ENCODE assay signal across 10 cellular contexts in genomic region chr4:89055157-89056080, GRCh38. TPM values are rescaled to one million over a fixed set of nuclear protein-coding genes. Genes with fewer than 3 reads are reported as not detected.
DNase-seq lines count a peak whose midpoint lies in the region; ATAC-seq, FAIRE-seq and TF ChIP-seq lines count a peak whose summit lies in the region.
"Had no signal": no experiment of that assay in that cellular context is flagged by ENCODE, and none has a peak within 500 bp of the region (broad histone marks: within the 10 kb centered on the region; RNA-seq: fewer than 3 reads in every experiment).

No MANE protein-coding gene starts in this region.

- peak overlapping the region; percentile 77 for H3K4me3 ChIP-seq in HUES6 (ENCODE audit: low read depth, low read length)
- H3K4me3 ChIP-seq in endodermal cell (ENCODE audit: low read length): peak overlapping the region; percentile 79
- peak overlapping the region; percentile 78 for H3K4me3 ChIP-seq in osteoblast (ENCODE audit: insufficient read depth, low read length)

- H3K4me1 ChIP-seq in HUES6 (ENCODE audit: control insufficient read depth, insufficient read depth, low read length): peaks cover 15% of the 10 kb centered on the region
- H3K4me1 ChIP-seq in endodermal cell (ENCODE audit: control insufficient read depth, insufficient read depth, low read length): peaks cover 3% of the 10 kb centered on the region
- H3K4me1 ChIP-seq in osteoblast (ENCODE audit: insufficient read depth, low read length): peaks cover 15% of the 10 kb centered on the region

- peaks cover 51% of the 10 kb centered on the region for H3K79me2 ChIP-seq in osteoblast (ENCODE audit: insufficient read depth, low read length)

- H3K36me3 Mint-ChIP-seq in endodermal cell (ENCODE audit: low read depth): peaks cover 5% of the 10 kb centered on the region
- H3K36me3 Mint-ChIP-seq in immature natural killer cell: no peaks in the 10 kb centered on the region

- no peak for TF ChIP-seq CTCF in D721Med (IDR thresholded peaks at IDR 0.05; ENCODE audit: insufficient read depth, missing control alignments)
- TF ChIP-seq CTCF in endodermal cell (conservative IDR thresholded peaks at IDR 0.05): no peak
- TF ChIP-seq CTCF in osteoblast (IDR thresholded peaks at IDR 0.05; ENCODE audit: extremely low read depth, low read depth, low read length): no peak

- H4K20me1 ChIP-seq in osteoblast (ENCODE audit: insufficient read depth, low read length): peaks cover 3% of the 10 kb centered on the region

- H3K9me3 ChIP-seq in HUES6 (ENCODE audit: control insufficient read depth, insufficient read depth, low read depth, low read length) (peaks cover 8% of the 10 kb centered on the region; the same call in 1 of the 2 replicates), endodermal cell (ENCODE audit: control insufficient read depth, low read length) (no peaks in the 10 kb centered on the region), osteoblast (ENCODE audit: low read depth, low read length) (no peaks in the 10 kb centered on the region)
- H3K9me3 ChIP-seq: neutrophil had no signal

- H3K9me3 Mint-ChIP-seq in endodermal cell: peaks cover 20% of the 10 kb centered on the region
- H3K9me3 Mint-ChIP-seq in immature natural killer cell: peaks cover 0 to 1% (median 0%) of the 10 kb centered on the region in 6 donors
- H3K9me3 Mint-ChIP-seq: central memory CD8-positive, alpha-beta T cell had no signal

- no peak overlapping the region for H2AFZ ChIP-seq in osteoblast (ENCODE audit: low read length)

- H3K27ac Mint-ChIP-seq in endodermal cell: no peak overlapping the region
- no peak overlapping the region for H3K27ac Mint-ChIP-seq in immature natural killer cell

- H3K27ac ChIP-seq in HUES6 (ENCODE audit: low read depth, low read length) (no peak overlapping the region; the same call in 1 of the 2 replicates), endodermal cell (ENCODE audit: low read depth, low read length) (no peak overlapping the region), osteoblast (ENCODE audit: low read depth, low read length) (no peak overlapping the region)
- H3K27ac ChIP-seq: neutrophil had no signal

- DNase-seq in D721Med (ENCODE audit: insufficient read length, low spot score) (no peak), endodermal cell (no peak), osteoblast (ENCODE audit: insufficient read length, low spot score, missing footprints) (no peak), immature natural killer cell (no peak)

- peak; percentile 25 for FAIRE-seq in D721Med (lab: Jason Lieb, UNC)

- no CpG with 5 or more reads among the region's 1 CpG for WGBS in endodermal cell (ENCODE audit: insufficient coverage in 1 of 2, insufficient read length in 1 of 2), 2 experiments

- H3K27me3 ChIP-seq in HUES6 (ENCODE audit: control insufficient read depth, insufficient read depth, low read length): no peaks in the 10 kb centered on the region
- H3K27me3 ChIP-seq in endodermal cell (ENCODE audit: control insufficient read depth, insufficient read depth, low read length, poor library complexity, severe bottlenecking): no peaks in the 10 kb centered on the region
- no peaks in the 10 kb centered on the region for H3K27me3 ChIP-seq in osteoblast (ENCODE audit: insufficient read depth, low read length)
- H3K27me3 ChIP-seq: neutrophil had no signal

- H3K4me1 Mint-ChIP-seq in endodermal cell (peaks cover 25% of the 10 kb centered on the region), immature natural killer cell (peaks cover 7 to 16% of the 10 kb centered on the region in 2 donors)
- H3K4me1 Mint-ChIP-seq: central memory CD8-positive, alpha-beta T cell had no signal

- H3K4me3 Mint-ChIP-seq in endodermal cell: peak overlapping the region; percentile 67
- H3K4me3 Mint-ChIP-seq in immature natural killer cell: no peak overlapping the region
- H3K4me3 Mint-ChIP-seq: central memory CD8-positive, alpha-beta T cell had no signal

- H3K9ac ChIP-seq in HUES6 (ENCODE audit: low read length) (no peak overlapping the region), endodermal cell (ENCODE audit: extremely low read depth, low read length, poor library complexity, severe bottlenecking) (no peak overlapping the region)

- peak overlapping the region; percentile 85 for H3K4me2 ChIP-seq in osteoblast (ENCODE audit: insufficient read depth, low read length)

- H3K27me3 Mint-ChIP-seq in endodermal cell (ENCODE audit: insufficient read depth) (peaks cover under 1% of the 10 kb centered on the region), immature natural killer cell (ENCODE audit: low read depth in 3 of 3) (peaks cover 0 to 8% (median 3%) of the 10 kb centered on the region in 3 donors)

- no peaks in the 10 kb centered on the region for H3K36me3 ChIP-seq in HUES6 (ENCODE audit: control insufficient read depth, insufficient read depth, low read length)
- H3K36me3 ChIP-seq in endodermal cell (ENCODE audit: control insufficient read depth, insufficient read depth, low read length): no peaks in the 10 kb centered on the region
- H3K36me3 ChIP-seq in osteoblast (ENCODE audit: insufficient read depth, low read length): no peaks in the 10 kb centered on the region
- H3K36me3 ChIP-seq: neutrophil had no signal

- ATAC-seq in HG02642 (IDR thresholded peaks at IDR 0.05; ENCODE audit: poor library complexity, unreplicated experiment): no peak
- ATAC-seq in HG02938 (IDR thresholded peaks at IDR 0.05; ENCODE audit: unreplicated experiment): no peak
- no peak for ATAC-seq in GM21528 (IDR thresholded peaks at IDR 0.05; ENCODE audit: low FRiP score, unreplicated experiment)

RNA-seq across cellular contexts. Expression of gene FAM13A, which starts 1.6 kb away (rescaled TPM):
- total RNA-seq in endodermal cell: 10 to 100 TPM; 13.6 to 17.0 TPM
- polyA plus RNA-seq in endodermal cell (2013, experiment 1 of 2): 16.0 TPM
- 16.6 TPM for polyA plus RNA-seq in endodermal cell (2013, experiment 2 of 2)
- 18.6 and 18.8 TPM in 2 replicates for total RNA-seq in osteoblast
- polyA plus RNA-seq in immature natural killer cell: 1 to 10 TPM; 1.5 to 3.4 (median 1.7) TPM

RNA-seq across cellular contexts. Expression of gene TIGD2, which starts 55.9 kb away (rescaled TPM):
- total RNA-seq in endodermal cell: 10 to 100 TPM; 11.7 to 15.1 TPM
- 6.1 TPM for polyA plus RNA-seq in endodermal cell (2013, experiment 1 of 2)
- 7.1 TPM for polyA plus RNA-seq in endodermal cell (2013, experiment 2 of 2)
- total RNA-seq in osteoblast: 18.1 and 18.6 TPM in 2 replicates
- polyA plus RNA-seq in immature natural killer cell: 1 to 10 TPM; 2.0 to 7.4 (median 3.9) TPM
